In the genomic region with DNA sequence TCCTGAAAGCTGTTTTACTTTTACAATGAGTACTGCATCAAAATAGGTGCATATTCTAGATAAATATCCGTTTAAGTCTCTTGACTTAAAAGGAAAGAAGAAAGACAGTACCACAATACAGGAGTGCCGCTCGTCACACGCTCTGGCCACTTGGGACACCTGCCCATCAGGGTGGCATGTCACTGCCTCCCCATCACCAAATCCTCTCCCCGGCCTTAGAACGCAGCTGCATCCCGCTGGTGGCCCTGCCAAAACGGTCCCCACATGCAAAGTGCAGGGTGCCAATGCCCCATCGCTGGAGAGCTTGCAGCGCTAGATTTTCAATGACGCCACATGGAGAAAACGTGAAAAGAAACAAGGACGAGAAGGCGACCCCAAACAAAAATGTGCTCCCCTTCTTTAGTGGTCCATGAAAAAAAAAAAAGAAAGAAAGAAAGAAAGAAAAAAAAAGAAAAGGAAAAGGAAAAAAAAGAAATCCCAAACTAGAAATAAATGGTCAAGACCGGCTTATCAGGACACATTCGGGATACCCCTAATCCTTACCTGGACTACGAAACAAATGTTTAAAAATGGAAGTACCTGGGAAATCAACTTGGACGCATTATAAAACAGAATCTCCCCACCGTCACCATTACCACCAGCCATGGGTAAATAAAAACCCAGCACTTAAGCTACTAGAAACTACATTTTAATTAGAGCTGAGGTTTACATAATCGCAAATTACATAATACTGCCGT, we compare ENCODE assay signal across 8 cellular contexts. TPM values are rescaled to one million over a fixed set of nuclear protein-coding genes. Genes with fewer than 3 reads are reported as not detected.
DNase-seq lines count a peak whose midpoint lies in the region; ATAC-seq and TF ChIP-seq lines count a peak whose summit lies in the region.

No MANE protein-coding gene starts in this region.

- WGBS in esophagus, 2 donors, result 9 to 11% methylated on average over 21 of the region's 21 CpGs
- 19 to 20% methylated on average over 21 of the region's 21 CpGs for WGBS in thyroid gland, 2 donors

- H3K27me3 ChIP-seq in esophagus (ENCODE audit: control insufficient read depth in 1 of 2, insufficient read depth in 2 of 2, low read length in 2 of 2) (no peaks in the 10 kb centered on the region), neural progenitor cell (peaks cover 70% of the 10 kb centered on the region), thyroid gland (no peaks in the 10 kb centered on the region)

- no peak overlapping the region for H3K9ac ChIP-seq in neural progenitor cell

- peaks cover 7% of the 10 kb centered on the region for H4K20me1 ChIP-seq in neural progenitor cell (ENCODE audit: low read depth)

- H3K79me2 ChIP-seq in neural progenitor cell (ENCODE audit: low read depth), result no peaks in the 10 kb centered on the region

- H3K36me3 ChIP-seq in esophagus (ENCODE audit: control insufficient read depth in 2 of 2, insufficient read depth in 2 of 2, low read length in 1 of 2), result no peaks in the 10 kb centered on the region
- H3K36me3 ChIP-seq in neural progenitor cell, result no peaks in the 10 kb centered on the region
- H3K36me3 ChIP-seq in thyroid gland, result no peaks in the 10 kb centered on the region

- ATAC-seq in GM18520 (IDR thresholded peaks at IDR 0.05; ENCODE audit: unreplicated experiment), result no peak

- intact Hi-C loops in thyroid gland (cut with DNase I), result loop anchor here (5.0 kb wide), 1 partner anchor 132 kb away; no protein-coding TSS in a partner anchor

- peak; percentile 21 for DNase-seq in ELF-1 (ENCODE audit: low read depth, low spot score)
- DNase-seq in NAMALWA (ENCODE audit: low spot score), result peak; percentile 19
- DNase-seq in activated CD8-positive, alpha-beta memory T cell treated with anti-CD3 and anti-CD28 coated beads, Interleukin-2, amount 50 U/mL, for 4 hours, result peak; percentile 19
- DNase-seq in neural progenitor cell (ENCODE audit: low spot score), result peak; percentile 25
- DNase-seq in thyroid gland, result peak; percentile 10 to 14
- DNase-seq in kidney tubule cell (ENCODE audit: low spot score), result no peak

- H3K27ac ChIP-seq in esophagus (ENCODE audit: low read depth in 2 of 2, low read length in 1 of 2) (no peak overlapping the region), neural progenitor cell (no peak overlapping the region), thyroid gland (peak overlapping the region in 2 of 3 donors; percentile 75 to 82)

- TF ChIP-seq CTCF in neural progenitor cell (IDR thresholded peaks at IDR 0.05) (no peak), thyroid gland (IDR thresholded peaks at IDR 0.05) (no peak)

- H3K4me3 ChIP-seq in esophagus (ENCODE audit: low read depth in 1 of 2, low read length in 2 of 2) (peak overlapping the region; percentile 69 to 83), neural progenitor cell (peak overlapping the region; percentile 55), thyroid gland (replicated peaks in 1 of 3) (peak overlapping the region in 2 of 3 donors; percentile 57 to 60)

- H3K27me3 Mint-ChIP-seq in neural progenitor cell (ENCODE audit: insufficient read depth, low read depth), result peaks cover 21% of the 10 kb centered on the region

- peaks cover 14% of the 10 kb centered on the region for H3K4me1 Mint-ChIP-seq in neural progenitor cell

- no peaks in the 10 kb centered on the region for H3F3A ChIP-seq in neural progenitor cell (ENCODE audit: low read depth)

- no peak overlapping the region for H3K27ac Mint-ChIP-seq in neural progenitor cell

- H3K4me2 ChIP-seq in neural progenitor cell, result peak overlapping the region; percentile 89

- H3K36me3 Mint-ChIP-seq in neural progenitor cell, result no peaks in the 10 kb centered on the region

- H2AFZ ChIP-seq in neural progenitor cell (replicated peaks), result no peak overlapping the region

- peaks cover 2% of the 10 kb centered on the region for H3K9me3 Mint-ChIP-seq in neural progenitor cell

- peak overlapping the region; percentile 82 for H3K4me3 Mint-ChIP-seq in neural progenitor cell

- H3K4me1 ChIP-seq in esophagus (ENCODE audit: control insufficient read depth in 2 of 2, insufficient read depth in 2 of 2, low read length in 1 of 2), result no peaks in the 10 kb centered on the region
- peaks cover 4% of the 10 kb centered on the region for H3K4me1 ChIP-seq in neural progenitor cell
- peaks cover 4 to 8% of the 10 kb centered on the region in 2 donors for H3K4me1 ChIP-seq in thyroid gland

- H3K9me3 ChIP-seq in esophagus (ENCODE audit: control insufficient read depth in 2 of 2, insufficient read depth in 1 of 2, low read depth in 1 of 2, low read length in 1 of 2) (no peaks in the 10 kb centered on the region), neural progenitor cell (ENCODE audit: low read depth) (no peaks in the 10 kb centered on the region), thyroid gland (no peaks in the 10 kb centered on the region)

- TF ChIP-seq POLR2A in thyroid gland (IDR thresholded peaks at IDR 0.05), result no peak

RNA-seq across cellular contexts. Expression of a gene that starts 1.1 kb away (rescaled TPM):
- 10 to 100 TPM in 1 of 2 donors, 1 to 10 TPM in 1; 5.6 to 12.7 TPM for polyA plus RNA-seq in esophagus
- total RNA-seq in neural progenitor cell (ENCODE audit: low replicate concordance) (0.19 TPM in 2 replicates), thyroid gland (10 to 100 TPM; 31.2 to 55.2 (median 34.7) TPM)

Comparison
In these comparisons a context has a peak if more than half of its experiments do, and no peak if none do; other contexts are left out.
1. H3K27ac ChIP-seq: peak in thyroid gland (2 of 3); none in esophagus (0 of 2) and neural progenitor cell (single experiment).
2. RNA of a gene that starts 1.1 kb away (total RNA-seq): 31.2 to 55.2 TPM in thyroid gland; 0.19 TPM in neural progenitor cell; every median in the first group is over 10 times any median in the second.
3. Peak in every context shown above with its lines, with median percentiles within 50 percentile points of each other: H3K4me3 ChIP-seq.